Comparison of ENCODE assay signal across 1 cellular context in the genomic region with DNA sequence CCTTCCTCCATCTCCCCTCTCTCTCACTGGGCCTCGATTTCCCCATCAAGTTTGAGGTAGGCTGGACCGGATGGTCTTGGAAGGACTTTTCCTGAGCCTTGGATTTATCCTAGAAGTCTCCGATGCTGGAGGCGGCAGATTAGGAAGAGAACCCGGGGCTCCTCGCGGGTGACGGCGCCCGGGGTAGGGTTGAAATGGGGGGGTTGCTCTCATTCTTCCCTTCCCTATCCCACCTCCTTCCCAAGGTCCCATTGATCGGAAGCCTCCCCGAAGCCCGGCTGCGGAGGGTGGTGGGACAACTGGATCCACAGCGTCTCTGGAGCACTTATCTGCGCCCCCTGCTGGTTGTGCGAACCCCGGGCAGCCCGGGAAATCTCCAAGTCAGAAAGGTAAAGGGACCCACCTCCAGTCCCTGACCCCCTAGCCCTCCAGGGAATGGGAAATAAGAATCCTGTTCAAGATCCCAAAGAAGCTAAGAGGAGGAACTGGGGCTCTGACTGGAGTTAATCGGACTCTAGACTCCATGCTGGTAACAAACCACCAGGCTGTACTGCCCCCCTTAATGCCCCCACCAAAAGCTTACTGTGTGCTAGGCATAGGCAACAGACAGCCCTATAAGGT.
TF ChIP-seq lines count a peak whose summit lies in the region.

No MANE protein-coding gene starts in this region.

TF ChIP-seq in GM23338, 12 proteins besides CTCF, POLR2A, EP300 and RAD21:
- TF ChIP-seq JUNB (IDR thresholded peaks at IDR 0.05; ENCODE audit: unreplicated experiment) (no peak), STAT1 (IDR thresholded peaks at IDR 0.05; ENCODE audit: unreplicated experiment) (no peak), POLR2AphosphoS5 (IDR thresholded peaks at IDR 0.05; ENCODE audit: low read depth) (no peak), EZH2phosphoT487 (IDR thresholded peaks at IDR 0.05; ENCODE audit: unreplicated experiment) (no peak)
- TF ChIP-seq, protein P1, sequence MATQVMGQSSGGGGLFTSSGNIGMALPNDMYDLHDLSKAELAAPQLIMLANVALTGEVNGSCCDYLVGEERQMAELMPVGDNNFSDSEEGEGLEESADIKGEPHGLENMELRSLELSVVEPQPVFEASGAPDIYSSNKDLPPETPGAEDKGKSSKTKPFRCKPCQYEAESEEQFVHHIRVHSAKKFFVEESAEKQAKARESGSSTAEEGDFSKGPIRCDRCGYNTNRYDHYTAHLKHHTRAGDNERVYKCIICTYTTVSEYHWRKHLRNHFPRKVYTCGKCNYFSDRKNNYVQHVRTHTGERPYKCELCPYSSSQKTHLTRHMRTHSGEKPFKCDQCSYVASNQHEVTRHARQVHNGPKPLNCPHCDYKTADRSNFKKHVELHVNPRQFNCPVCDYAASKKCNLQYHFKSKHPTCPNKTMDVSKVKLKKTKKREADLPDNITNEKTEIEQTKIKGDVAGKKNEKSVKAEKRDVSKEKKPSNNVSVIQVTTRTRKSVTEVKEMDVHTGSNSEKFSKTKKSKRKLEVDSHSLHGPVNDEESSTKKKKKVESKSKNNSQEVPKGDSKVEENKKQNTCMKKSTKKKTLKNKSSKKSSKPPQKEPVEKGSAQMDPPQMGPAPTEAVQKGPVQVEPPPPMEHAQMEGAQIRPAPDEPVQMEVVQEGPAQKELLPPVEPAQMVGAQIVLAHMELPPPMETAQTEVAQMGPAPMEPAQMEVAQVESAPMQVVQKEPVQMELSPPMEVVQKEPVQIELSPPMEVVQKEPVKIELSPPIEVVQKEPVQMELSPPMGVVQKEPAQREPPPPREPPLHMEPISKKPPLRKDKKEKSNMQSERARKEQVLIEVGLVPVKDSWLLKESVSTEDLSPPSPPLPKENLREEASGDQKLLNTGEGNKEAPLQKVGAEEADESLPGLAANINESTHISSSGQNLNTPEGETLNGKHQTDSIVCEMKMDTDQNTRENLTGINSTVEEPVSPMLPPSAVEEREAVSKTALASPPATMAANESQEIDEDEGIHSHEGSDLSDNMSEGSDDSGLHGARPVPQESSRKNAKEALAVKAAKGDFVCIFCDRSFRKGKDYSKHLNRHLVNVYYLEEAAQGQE (IDR thresholded peaks at IDR 0.05; ENCODE audit: unreplicated experiment): no peak
- TF ChIP-seq, protein P2, sequence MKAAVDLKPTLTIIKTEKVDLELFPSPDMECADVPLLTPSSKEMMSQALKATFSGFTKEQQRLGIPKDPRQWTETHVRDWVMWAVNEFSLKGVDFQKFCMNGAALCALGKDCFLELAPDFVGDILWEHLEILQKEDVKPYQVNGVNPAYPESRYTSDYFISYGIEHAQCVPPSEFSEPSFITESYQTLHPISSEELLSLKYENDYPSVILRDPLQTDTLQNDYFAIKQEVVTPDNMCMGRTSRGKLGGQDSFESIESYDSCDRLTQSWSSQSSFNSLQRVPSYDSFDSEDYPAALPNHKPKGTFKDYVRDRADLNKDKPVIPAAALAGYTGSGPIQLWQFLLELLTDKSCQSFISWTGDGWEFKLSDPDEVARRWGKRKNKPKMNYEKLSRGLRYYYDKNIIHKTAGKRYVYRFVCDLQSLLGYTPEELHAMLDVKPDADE (IDR thresholded peaks at IDR 0.05): no peak
- TF ChIP-seq, protein P3, sequence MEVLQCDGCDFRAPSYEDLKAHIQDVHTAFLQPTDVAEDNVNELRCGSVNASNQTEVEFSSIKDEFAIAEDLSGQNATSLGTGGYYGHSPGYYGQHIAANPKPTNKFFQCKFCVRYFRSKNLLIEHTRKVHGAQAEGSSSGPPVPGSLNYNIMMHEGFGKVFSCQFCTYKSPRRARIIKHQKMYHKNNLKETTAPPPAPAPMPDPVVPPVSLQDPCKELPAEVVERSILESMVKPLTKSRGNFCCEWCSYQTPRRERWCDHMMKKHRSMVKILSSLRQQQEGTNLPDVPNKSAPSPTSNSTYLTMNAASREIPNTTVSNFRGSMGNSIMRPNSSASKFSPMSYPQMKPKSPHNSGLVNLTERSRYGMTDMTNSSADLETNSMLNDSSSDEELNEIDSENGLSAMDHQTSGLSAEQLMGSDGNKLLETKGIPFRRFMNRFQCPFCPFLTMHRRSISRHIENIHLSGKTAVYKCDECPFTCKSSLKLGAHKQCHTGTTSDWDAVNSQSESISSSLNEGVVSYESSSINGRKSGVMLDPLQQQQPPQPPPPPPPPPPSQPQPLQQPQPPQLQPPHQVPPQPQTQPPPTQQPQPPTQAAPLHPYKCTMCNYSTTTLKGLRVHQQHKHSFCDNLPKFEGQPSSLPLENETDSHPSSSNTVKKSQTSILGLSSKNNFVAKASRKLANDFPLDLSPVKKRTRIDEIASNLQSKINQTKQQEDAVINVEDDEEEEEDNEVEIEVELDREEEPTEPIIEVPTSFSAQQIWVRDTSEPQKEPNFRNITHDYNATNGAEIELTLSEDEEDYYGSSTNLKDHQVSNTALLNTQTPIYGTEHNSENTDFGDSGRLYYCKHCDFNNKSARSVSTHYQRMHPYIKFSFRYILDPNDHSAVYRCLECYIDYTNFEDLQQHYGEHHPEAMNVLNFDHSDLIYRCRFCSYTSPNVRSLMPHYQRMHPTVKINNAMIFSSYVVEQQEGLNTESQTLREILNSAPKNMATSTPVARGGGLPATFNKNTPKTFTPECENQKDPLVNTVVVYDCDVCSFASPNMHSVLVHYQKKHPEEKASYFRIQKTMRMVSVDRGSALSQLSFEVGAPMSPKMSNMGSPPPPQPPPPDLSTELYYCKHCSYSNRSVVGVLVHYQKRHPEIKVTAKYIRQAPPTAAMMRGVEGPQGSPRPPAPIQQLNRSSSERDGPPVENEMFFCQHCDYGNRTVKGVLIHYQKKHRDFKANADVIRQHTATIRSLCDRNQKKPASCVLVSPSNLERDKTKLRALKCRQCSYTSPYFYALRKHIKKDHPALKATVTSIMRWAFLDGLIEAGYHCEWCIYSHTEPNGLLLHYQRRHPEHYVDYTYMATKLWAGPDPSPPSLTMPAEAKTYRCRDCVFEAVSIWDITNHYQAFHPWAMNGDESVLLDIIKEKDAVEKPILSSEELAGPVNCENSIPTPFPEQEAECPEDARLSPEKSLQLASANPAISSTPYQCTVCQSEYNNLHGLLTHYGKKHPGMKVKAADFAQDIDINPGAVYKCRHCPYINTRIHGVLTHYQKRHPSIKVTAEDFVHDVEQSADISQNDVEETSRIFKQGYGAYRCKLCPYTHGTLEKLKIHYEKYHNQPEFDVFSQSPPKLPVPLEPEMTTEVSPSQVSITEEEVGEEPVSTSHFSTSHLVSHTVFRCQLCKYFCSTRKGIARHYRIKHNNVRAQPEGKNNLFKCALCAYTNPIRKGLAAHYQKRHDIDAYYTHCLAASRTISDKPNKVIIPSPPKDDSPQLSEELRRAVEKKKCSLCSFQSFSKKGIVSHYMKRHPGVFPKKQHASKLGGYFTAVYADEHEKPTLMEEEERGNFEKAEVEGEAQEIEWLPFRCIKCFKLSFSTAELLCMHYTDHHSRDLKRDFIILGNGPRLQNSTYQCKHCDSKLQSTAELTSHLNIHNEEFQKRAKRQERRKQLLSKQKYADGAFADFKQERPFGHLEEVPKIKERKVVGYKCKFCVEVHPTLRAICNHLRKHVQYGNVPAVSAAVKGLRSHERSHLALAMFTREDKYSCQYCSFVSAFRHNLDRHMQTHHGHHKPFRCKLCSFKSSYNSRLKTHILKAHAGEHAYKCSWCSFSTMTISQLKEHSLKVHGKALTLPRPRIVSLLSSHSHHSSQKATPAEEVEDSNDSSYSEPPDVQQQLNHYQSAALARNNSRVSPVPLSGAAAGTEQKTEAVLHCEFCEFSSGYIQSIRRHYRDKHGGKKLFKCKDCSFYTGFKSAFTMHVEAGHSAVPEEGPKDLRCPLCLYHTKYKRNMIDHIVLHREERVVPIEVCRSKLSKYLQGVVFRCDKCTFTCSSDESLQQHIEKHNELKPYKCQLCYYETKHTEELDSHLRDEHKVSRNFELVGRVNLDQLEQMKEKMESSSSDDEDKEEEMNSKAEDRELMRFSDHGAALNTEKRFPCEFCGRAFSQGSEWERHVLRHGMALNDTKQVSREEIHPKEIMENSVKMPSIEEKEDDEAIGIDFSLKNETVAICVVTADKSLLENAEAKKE (CRISPR knock-in tag; IDR thresholded peaks at IDR 0.05): no peak
